Comparison of ENCODE assay signal across 14 cellular contexts in the genomic region with DNA sequence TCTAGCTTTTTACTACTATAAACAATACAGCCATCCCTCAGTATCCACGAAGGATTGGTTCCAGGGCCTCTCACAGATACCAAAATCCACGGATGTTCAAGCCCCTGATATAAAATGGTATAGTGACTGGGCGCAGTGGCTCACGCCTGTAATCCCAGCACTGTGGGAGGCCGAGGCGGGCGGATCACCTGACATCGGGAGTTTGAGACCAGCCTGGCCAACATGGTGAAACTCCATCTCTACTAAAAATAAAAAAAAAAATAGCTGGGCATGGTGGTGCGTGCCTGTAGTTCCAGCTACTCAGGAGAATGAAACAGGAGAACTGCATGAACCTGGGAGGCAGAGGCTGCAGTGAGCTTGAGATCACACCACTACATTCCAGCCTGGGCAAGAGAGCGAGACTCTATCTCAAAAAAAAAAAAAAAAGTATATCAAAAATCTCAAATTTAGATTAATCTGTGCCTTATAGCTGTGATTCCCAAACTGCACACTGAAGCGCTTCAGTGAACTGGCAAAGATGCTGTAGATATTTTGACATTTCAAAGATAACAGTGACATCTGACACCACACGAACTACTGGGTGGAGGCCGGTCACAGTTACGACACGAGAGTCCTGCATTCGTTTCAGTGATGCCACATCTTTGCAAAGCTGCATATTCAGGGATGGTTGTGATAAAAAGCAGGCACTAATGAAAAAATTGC.
"Had no signal": no experiment of that assay in that cellular context is flagged by ENCODE, and none has a peak within 500 bp of the region (broad histone marks: within the 10 kb centered on the region; RNA-seq: fewer than 3 reads in every experiment).

No MANE protein-coding gene starts in this region.

- H3K4me3 ChIP-seq: breast epithelium had no signal

- H3K27me3 ChIP-seq: breast epithelium had no signal

- H3K36me3 ChIP-seq: breast epithelium had no signal

- DNase-seq: activated CD4-positive, alpha-beta T cell treated with anti-CD3 and anti-CD28 coated beads, Interleukin-2, amount 10 ng/mL, durations not matched to agents 7 days and 5 days; activated naive CD4-positive, alpha-beta T cell treated with Interleukin-2 at 50 U/mL for 16 hours; activated naive CD8-positive, alpha-beta T cell treated with anti-CD3 and anti-CD28 coated beads for 36 hours; activated T-cell treated with anti-CD3 and anti-CD28 coated beads, Interleukin-2, amount 50 U/mL, for 24 hours; amniotic stem cell; effector memory CD4-positive, alpha-beta T cell; head of caudate nucleus; hypothalamus; right cardiac atrium; stimulated activated CD4-positive, alpha-beta T cell treated with anti-CD3 and anti-CD28 coated beads, Interleukin-12 subunit alpha, Interleukin-12 subunit beta, amount 100 ng/mL, for 4 hours; stimulated activated CD4-positive, alpha-beta T cell treated with anti-CD3 and anti-CD28 coated beads, Interleukin-4, amount 100 ng/mL, for 4 hours; stimulated activated naive CD8-positive, alpha-beta T cell treated with anti-CD3 and anti-CD28 coated beads, Interleukin-15, Interleukin-2, amounts not matched to agents 100 U/mL and 50 U/mL, for 24 hours; T1000 had no signal

- H3K9me3 ChIP-seq: breast epithelium had no signal

- H3K27ac ChIP-seq: breast epithelium had no signal

- H3K4me1 ChIP-seq: breast epithelium had no signal
